Comparison of ENCODE assay signal across 23 cellular contexts in the genomic region with DNA sequence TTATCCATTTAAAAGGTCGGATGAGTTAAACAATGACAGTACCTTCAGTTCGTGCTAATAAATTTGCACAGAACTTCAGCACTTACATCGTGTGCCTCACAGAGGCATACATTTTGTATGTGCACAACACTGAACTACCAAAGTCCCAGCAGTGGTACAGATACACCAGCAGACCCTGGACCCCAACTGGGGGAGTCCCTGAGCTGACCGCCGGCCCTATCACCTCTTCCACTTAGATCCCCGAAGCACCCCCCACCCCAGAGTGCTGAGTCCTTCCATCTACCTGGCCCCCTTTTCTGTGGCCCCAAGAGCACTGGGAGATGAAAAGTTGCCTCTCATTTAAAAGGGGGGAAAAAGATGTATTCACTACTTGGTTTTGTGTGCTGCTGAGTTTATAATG.
"Had no signal": no experiment of that assay in that cellular context is flagged by ENCODE, and none has a peak within 500 bp of the region (broad histone marks: within the 10 kb centered on the region; RNA-seq: fewer than 3 reads in every experiment).

No MANE protein-coding gene starts in this region.

- H3K4me1 ChIP-seq: esophagus squamous epithelium, heart right ventricle, left lung, pancreas, right lobe of liver, suprapubic skin had no signal

- H3K9me3 Mint-ChIP-seq: nephron progenitor cell; stimulated activated naive B cell treated with anti-CD40 and anti-IgM and Interleukin-4, amounts not matched to agents 10 μg/mL and 1 μg/mL and 100 μg/mL, for 72 hours; stimulated activated naive CD8-positive, alpha-beta T cell treated with anti-CD3 and anti-CD28 coated beads, Interleukin-15, Interleukin-2, amounts not matched to agents 100 ng/mL and 50 ng/mL, for 24 hours had no signal

- H3K27ac ChIP-seq: coronary artery, esophagus squamous epithelium, heart right ventricle, left lung, right lobe of liver, suprapubic skin had no signal

- DNase-seq: dermis blood vessel endothelial cell; effector memory CD4-positive, alpha-beta T cell; erythroblast; esophagus squamous epithelium; glutamatergic neuron; heart right ventricle; hippocampal formation; left cardiac atrium; left lung; mesendoderm; midbrain; naive thymus-derived CD4-positive, alpha-beta T cell; nephron progenitor cell; nucleus accumbens; pancreas; right lobe of liver; small intestine; stimulated activated CD4-positive, alpha-beta T cell treated with anti-CD3 and anti-CD28 coated beads, Interleukin-15, amount 100 ng/mL, for 24 hours; stimulated activated CD4-positive, alpha-beta T cell treated with anti-CD3 and anti-CD28 coated beads, Interleukin-2, amount 100 ng/mL, for 48 hours; stimulated activated naive B cell treated with anti-CD40 and anti-IgM and Interleukin-4, amounts not matched to agents 10 μg/mL and 1 μg/mL and 100 μg/mL, for 72 hours had no signal

- H3K27me3 ChIP-seq: esophagus squamous epithelium, heart right ventricle, left lung, pancreas, right lobe of liver, suprapubic skin had no signal

- H3K27ac Mint-ChIP-seq: nephron progenitor cell; stimulated activated naive B cell treated with anti-CD40 and anti-IgM and Interleukin-4, amounts not matched to agents 10 μg/mL and 1 μg/mL and 100 μg/mL, for 72 hours; stimulated activated naive CD8-positive, alpha-beta T cell treated with anti-CD3 and anti-CD28 coated beads, Interleukin-15, Interleukin-2, amounts not matched to agents 100 ng/mL and 50 ng/mL, for 24 hours had no signal

- H3K4me3 ChIP-seq: coronary artery, esophagus squamous epithelium, heart right ventricle, left lung, pancreas, right lobe of liver, suprapubic skin had no signal

- H3K4me3 Mint-ChIP-seq: naive thymus-derived CD4-positive, alpha-beta T cell; nephron progenitor cell; stimulated activated naive B cell treated with anti-CD40 and anti-IgM and Interleukin-4, amounts not matched to agents 10 μg/mL and 1 μg/mL and 100 μg/mL, for 72 hours; stimulated activated naive CD8-positive, alpha-beta T cell treated with anti-CD3 and anti-CD28 coated beads, Interleukin-15, Interleukin-2, amounts not matched to agents 100 ng/mL and 50 ng/mL, for 24 hours had no signal

- H3K27me3 Mint-ChIP-seq: naive thymus-derived CD4-positive, alpha-beta T cell; stimulated activated naive B cell treated with anti-CD40 and anti-IgM and Interleukin-4, amounts not matched to agents 10 μg/mL and 1 μg/mL and 100 μg/mL, for 72 hours; stimulated activated naive CD8-positive, alpha-beta T cell treated with anti-CD3 and anti-CD28 coated beads, Interleukin-15, Interleukin-2, amounts not matched to agents 100 ng/mL and 50 ng/mL, for 24 hours had no signal

- H3K9me3 ChIP-seq: esophagus squamous epithelium, heart right ventricle, left lung, pancreas, right lobe of liver, suprapubic skin had no signal

- ATAC-seq: heart right ventricle; left cardiac atrium; left lung; naive thymus-derived CD4-positive, alpha-beta T cell; pancreas; right lobe of liver; stimulated activated naive B cell treated with anti-CD40 and anti-IgM and Interleukin-4, amounts not matched to agents 10 μg/mL and 1 μg/mL and 100 μg/mL, for 72 hours had no signal
